ENCODE assay signal across 8 cellular contexts in the genomic region with DNA sequence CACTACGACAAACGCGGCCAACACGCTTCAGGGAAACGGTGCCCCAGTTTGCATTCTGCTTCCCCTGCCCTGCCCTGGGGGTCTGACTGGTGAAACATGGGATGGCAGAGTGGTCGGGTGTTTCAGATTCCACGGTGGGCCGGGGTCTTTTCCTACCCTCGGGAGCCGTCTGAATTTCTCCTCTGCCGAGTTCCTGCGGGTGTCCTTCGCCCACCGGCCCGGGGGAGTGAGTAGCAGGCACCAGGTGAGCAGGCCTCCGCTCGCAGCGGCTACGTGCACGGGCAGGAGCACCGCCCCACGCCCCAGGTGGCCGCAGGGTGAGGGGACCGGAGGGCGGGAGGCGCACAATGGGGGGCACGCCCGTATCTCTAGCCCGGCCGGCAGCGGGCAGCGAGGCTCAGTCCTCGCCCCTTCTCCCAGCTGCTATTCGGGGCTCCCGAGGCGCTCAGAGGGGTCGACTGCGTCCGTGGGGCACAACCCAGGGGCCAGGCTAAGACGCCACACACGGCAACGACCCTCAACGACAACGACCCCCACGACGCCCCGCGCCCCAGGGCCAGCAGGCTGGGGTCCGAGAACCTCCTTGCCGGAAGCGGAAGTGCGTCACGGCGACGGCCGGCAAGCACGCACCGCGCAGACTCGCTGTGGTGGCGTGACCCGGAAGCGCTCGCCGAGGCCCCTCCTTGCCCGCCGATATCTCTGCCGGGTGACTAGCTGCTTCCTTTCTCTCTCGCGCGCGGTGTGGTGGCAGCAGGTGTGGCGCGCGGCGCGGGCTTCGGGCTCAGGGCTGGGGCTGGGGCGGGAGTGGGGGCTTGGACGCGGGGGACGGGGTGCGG. TPM values are rescaled to one million over a fixed set of nuclear protein-coding genes. Genes with fewer than 3 reads are reported as not detected.
A peak's percentile ranks its signal among the peaks of the same experiment; 100 is the strongest.
DNase-seq lines count a peak whose midpoint lies in the region; ATAC-seq and TF ChIP-seq lines count a peak whose summit lies in the region.

Gene RPS21 (plus strand): TSS at position 721 of the 836 bp plus-strand sequence. CDS start 236 bp downstream, outside the sequence.

- peak within 1 kb of the TSS; percentile 89 for H3K27ac Mint-ChIP-seq in chondrocyte (ENCODE audit: unreplicated experiment)

- H3K27ac ChIP-seq in layer of hippocampus (ENCODE audit: low read depth, low read length), result peak within 1 kb of the TSS; percentile 93

- peak; percentile 80 for ATAC-seq in GM19035 (IDR thresholded peaks at IDR 0.05; ENCODE audit: unreplicated experiment)
- ATAC-seq in HG03354 (IDR thresholded peaks at IDR 0.05; ENCODE audit: poor library complexity, severe bottlenecking, unreplicated experiment), result peak; percentile 89

- DNase-seq in AG10803 (ENCODE audit: low read depth) (peak; percentile 85), NCI-H446 (lab: John Stamatoyannopoulos, UW) (peak; percentile 78 to 93), chondrocyte (ENCODE audit: low spot score) (no peak)
- DNase-seq in activated CD4-positive, alpha-beta T cell treated with anti-CD3 and anti-CD28 coated beads for 24 hours (ENCODE audit: low read depth in 2 of 2), result peak; percentile 85 to 89
- peak; percentile 85 to 88 (median 86) for DNase-seq in stimulated activated CD4-positive, alpha-beta T cell treated with anti-CD3 and anti-CD28 coated beads, Interleukin-1b, Interleukin-23, amount 100 ng/mL, for 24 hours (ENCODE audit: low read depth in 4 of 4, low spot score in 1 of 4)

- peak within 1 kb of the TSS; percentile 97 for H3K4me3 ChIP-seq in AG10803 (ENCODE audit: low read length)

- H3K36me3 Mint-ChIP-seq in chondrocyte (ENCODE audit: low read depth), result peaks cover 16% of the 10 kb centered on the region

- peak within 1 kb of the TSS; percentile 87 for H3K4me3 Mint-ChIP-seq in chondrocyte (ENCODE audit: unreplicated experiment)

- TF ChIP-seq CTCF in AG10803 (conservative IDR thresholded peaks at IDR 0.05; ENCODE audit: low read length), result no peak
- no peak for TF ChIP-seq CTCF in chondrocyte (IDR thresholded peaks at IDR 0.05)

- H3K4me1 Mint-ChIP-seq in chondrocyte (ENCODE audit: low read depth), result peaks cover 41% of the 10 kb centered on the region

- H3K27me3 ChIP-seq in layer of hippocampus (ENCODE audit: control insufficient read depth, insufficient read depth, low read length), result no peaks in the 10 kb centered on the region

- no peaks in the 10 kb centered on the region for H3K27me3 Mint-ChIP-seq in chondrocyte (ENCODE audit: low read depth)

- H3K9me3 Mint-ChIP-seq in chondrocyte (ENCODE audit: low read depth), result peaks cover 4% of the 10 kb centered on the region

RNA-seq across cellular contexts. Expression of gene RPS21, which starts in this region (rescaled TPM):
- total RNA-seq in chondrocyte, result 830 to 911 TPM (median 873 TPM) in 3 replicates
